Comparison of ENCODE assay signal across 9 cellular contexts in the genomic region with DNA sequence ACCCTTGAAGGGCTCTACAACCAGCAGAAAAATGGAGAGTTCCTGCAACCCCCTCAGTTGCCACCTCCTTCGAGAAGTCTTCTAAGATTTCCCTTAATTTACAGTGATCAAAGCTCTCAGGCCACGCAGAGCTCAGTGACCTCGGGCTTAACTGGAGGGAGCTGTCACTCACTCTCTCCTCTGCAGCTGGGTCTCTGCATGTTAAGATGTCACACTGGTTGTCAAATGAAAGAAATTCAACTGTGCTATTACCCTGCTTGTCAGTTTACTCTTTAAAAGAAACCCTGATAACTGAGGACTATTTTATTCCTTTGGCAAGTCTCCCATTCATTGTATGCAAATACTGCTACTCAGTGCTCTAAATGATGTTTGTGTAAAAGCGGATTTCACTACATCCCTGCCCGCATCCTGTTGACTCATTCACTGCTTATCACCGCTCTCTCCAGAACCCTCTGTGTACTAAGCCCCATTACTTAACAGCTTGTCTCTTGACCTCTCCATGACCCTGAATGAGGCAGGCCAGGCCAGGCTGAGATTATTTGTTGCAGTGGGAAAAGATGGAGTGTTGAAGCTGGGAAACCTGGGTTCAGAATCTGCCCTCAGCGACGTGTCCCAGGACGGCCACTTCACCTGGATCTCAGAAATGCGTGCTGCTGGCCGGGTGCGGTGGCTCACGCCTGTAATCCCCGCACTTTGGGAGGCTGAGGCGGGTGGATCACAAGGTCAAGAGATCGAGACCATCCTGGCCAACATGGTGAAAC. TPM values are rescaled to one million over a fixed set of nuclear protein-coding genes. Genes with fewer than 3 reads are reported as not detected.
DNase-seq lines count a peak whose midpoint lies in the region; ATAC-seq and TF ChIP-seq lines count a peak whose summit lies in the region.
"Had no signal": no experiment of that assay in that cellular context is flagged by ENCODE, and none has a peak within 500 bp of the region (broad histone marks: within the 10 kb centered on the region; RNA-seq: fewer than 3 reads in every experiment).

No MANE protein-coding gene starts in this region.

- H3K36me3 Mint-ChIP-seq in activated naive CD4-positive, alpha-beta T cell treated with anti-CD3 and anti-CD28 coated beads, Interleukin-2, amount 10 ng/mL, durations not matched to agents 7 days and 5 days = peaks cover 54% of the 10 kb centered on the region

- intact Hi-C loops in left ventricle myocardium superior (cut with micrococcal nuclease) = no loop called here

- TF ChIP-seq CTCF in BE2C (IDR thresholded peaks at IDR 0.05; ENCODE audit: low read depth, low read length) = no peak

- CTCF ChIA-PET in activated naive CD4-positive, alpha-beta T cell treated with anti-CD3 and anti-CD28 coated beads, Interleukin-2, amount 10 ng/mL, durations not matched to agents 7 days and 5 days (lab: Charles Lee) = interaction anchor here (1.2 to 1.7 kb wide), 2 partner anchors 10 to 15 kb away, joined by 4 to 11 read pairs; no protein-coding TSS in a partner anchor

- H3K4me1 Mint-ChIP-seq in activated naive CD4-positive, alpha-beta T cell treated with anti-CD3 and anti-CD28 coated beads, Interleukin-2, amount 10 ng/mL, durations not matched to agents 7 days and 5 days = peaks cover 64% of the 10 kb centered on the region

- H3K9me3 Mint-ChIP-seq in activated naive CD4-positive, alpha-beta T cell treated with anti-CD3 and anti-CD28 coated beads, Interleukin-2, amount 10 ng/mL, durations not matched to agents 7 days and 5 days = peaks cover 7% of the 10 kb centered on the region

- H3K27ac Mint-ChIP-seq in activated naive CD4-positive, alpha-beta T cell treated with anti-CD3 and anti-CD28 coated beads, Interleukin-2, amount 10 ng/mL, durations not matched to agents 7 days and 5 days = peak overlapping the region; percentile 88

- H3K9me3 ChIP-seq in BE2C = no peaks in the 10 kb centered on the region
- H3K9me3 ChIP-seq: neutrophil had no signal

- H3K4me3 Mint-ChIP-seq in activated naive CD4-positive, alpha-beta T cell treated with anti-CD3 and anti-CD28 coated beads, Interleukin-2, amount 10 ng/mL, durations not matched to agents 7 days and 5 days = peak overlapping the region; percentile 27

- no peaks in the 10 kb centered on the region for H3K27me3 ChIP-seq in BE2C

- H3K4me1 ChIP-seq in BE2C = no peaks in the 10 kb centered on the region; the same call in 1 of the 2 replicates

- H3K4me3 ChIP-seq in BE2C (ENCODE audit: low read depth, low read length) = no peak overlapping the region

- DNase-seq in BE2C (peak; percentile 55), SK-MEL-5 (ENCODE audit: low read depth, low spot score) (peak; percentile 36), left ventricle myocardium superior (peak; percentile 55), cerebellar nuclear complex (lab: John Stamatoyannopoulos, UW) (no peak), nucleus accumbens (lab: John Stamatoyannopoulos, UW) (no peak)
- peak; percentile 80 for DNase-seq in activated naive CD4-positive, alpha-beta T cell treated with anti-CD3 and anti-CD28 coated beads, Interleukin-2, amount 10 ng/mL, durations not matched to agents 7 days and 5 days
- peak; percentile 42 to 60 (median 49) for DNase-seq in stimulated activated CD4-positive, alpha-beta T cell treated with anti-CD3 and anti-CD28 coated beads, Interleukin-12 subunit alpha, Interleukin-12 subunit beta, amount 100 ng/mL, for 48 hours (ENCODE audit: low read depth in 2 of 3, low spot score in 1 of 3)

- peaks cover 12% of the 10 kb centered on the region for H3K27me3 Mint-ChIP-seq in activated naive CD4-positive, alpha-beta T cell treated with anti-CD3 and anti-CD28 coated beads, Interleukin-2, amount 10 ng/mL, durations not matched to agents 7 days and 5 days

- ATAC-seq in HG02981 (IDR thresholded peaks at IDR 0.05; ENCODE audit: unreplicated experiment) (peak; percentile 71), left ventricle myocardium superior (peak; percentile 81)

- in situ Hi-C loops in SK-MEL-5 (cut with HindIII; ENCODE audit: low pct_unique_long_range_greater_than_20kb, low sequenced_read_pairs) = no loop called here

- H3K36me3 ChIP-seq in BE2C = no peaks in the 10 kb centered on the region
- H3K36me3 ChIP-seq: neutrophil had no signal

RNA-seq across cellular contexts. Expression of gene DHRS3, which starts 13.7 kb away (rescaled TPM):
- 0.36 TPM for polyA plus RNA-seq in BE2C (2012; ENCODE audit: insufficient read depth, insufficient read length, low read depth)
- not detected in 2 replicates for total RNA-seq in SK-MEL-5 (2014; rRNA removed; shearing (Covaris generic))
- polyA plus RNA-seq in SK-MEL-5 (2015; cell fraction: cytosol; rRNA removed) = not detected in 2 replicates
- polyA plus RNA-seq in SK-MEL-5 (2015; cell fraction: nucleus; rRNA removed) = not detected in 2 replicates
- 79.6 TPM for total RNA-seq in left ventricle myocardium superior

RNA-seq across cellular contexts. Expression of gene AADACL4, which starts 39.6 kb away (rescaled TPM):
- polyA plus RNA-seq in BE2C (2012; ENCODE audit: insufficient read depth, insufficient read length, low read depth) = not detected
- not detected in 2 replicates for total RNA-seq in SK-MEL-5 (2014; rRNA removed; shearing (Covaris generic))
- not detected in 2 replicates for polyA plus RNA-seq in SK-MEL-5 (2015; cell fraction: cytosol; rRNA removed)
- polyA plus RNA-seq in SK-MEL-5 (2015; cell fraction: nucleus; rRNA removed) = not detected in 2 replicates
- not detected for total RNA-seq in left ventricle myocardium superior

Comparison
In these comparisons a context has a peak if more than half of its experiments do, and no peak if none do; other contexts are left out.
1. DNase-seq: peak in BE2C (single experiment), SK-MEL-5 (single experiment), activated naive CD4-positive, alpha-beta T cell treated with anti-CD3 and anti-CD28 coated beads, Interleukin-2, amount 10 ng/mL, durations not matched to agents 7 days and 5 days (single experiment), left ventricle myocardium superior (single experiment) and stimulated activated CD4-positive, alpha-beta T cell treated with anti-CD3 and anti-CD28 coated beads, Interleukin-12 subunit alpha, Interleukin-12 subunit beta, amount 100 ng/mL, for 48 hours (3 of 3); none in cerebellar nuclear complex (0 of 2) and nucleus accumbens (0 of 56).
2. RNA of gene DHRS3, which starts 13.7 kb away (total RNA-seq): 79.6 TPM in left ventricle myocardium superior (single experiment); not detected in SK-MEL-5; every median in the first group is over 10 times any median in the second.